ENCODE assay signal across 8 cellular contexts in the genomic region with DNA sequence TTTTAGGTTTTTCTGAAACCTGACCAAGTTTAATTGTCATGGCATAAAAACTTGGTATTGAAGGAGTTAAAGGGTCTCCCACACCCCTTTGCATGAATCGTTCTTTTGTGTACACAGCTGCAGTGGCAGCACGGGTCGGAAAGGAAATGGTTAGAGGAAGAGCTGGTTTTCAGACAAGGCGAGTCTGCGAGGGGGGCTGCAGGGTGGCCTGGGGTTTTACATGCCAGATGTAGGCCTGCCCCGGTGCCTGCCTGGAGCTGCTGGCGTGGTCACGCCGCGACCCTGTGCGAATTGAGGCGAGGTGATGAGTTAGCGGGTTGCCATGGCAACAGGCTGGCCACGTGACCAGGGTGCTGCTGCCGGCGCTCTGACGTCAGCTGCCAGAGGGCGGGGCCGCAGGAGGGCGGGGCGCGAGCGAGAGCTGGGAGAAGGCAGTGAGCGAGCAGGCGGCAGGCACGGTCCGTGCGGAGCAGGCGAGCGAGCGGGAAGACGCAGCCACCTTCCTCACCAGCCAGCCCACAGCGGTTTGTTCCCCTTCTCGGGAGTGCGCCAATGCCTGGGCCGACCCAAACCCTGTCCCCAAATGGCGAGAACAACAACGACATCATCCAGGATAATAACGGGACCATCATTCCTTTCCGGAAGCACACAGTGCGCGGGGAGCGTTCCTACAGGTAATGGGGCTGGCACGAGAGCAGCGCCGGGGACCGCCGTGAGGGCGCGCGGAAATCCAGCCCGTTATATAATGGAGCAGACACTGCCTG. TPM values are rescaled to one million over a fixed set of nuclear protein-coding genes. Genes with fewer than 3 reads are reported as not detected.
A peak's percentile ranks its signal among the peaks of the same experiment; 100 is the strongest.
DNase-seq lines count a peak whose midpoint lies in the region; ATAC-seq and TF ChIP-seq lines count a peak whose summit lies in the region.

Gene MAPRE2, plus strand, starts transcription at position 426 of the 764 bp plus-strand sequence. Its CDS starts 127 bp downstream, at position 553.

- no peaks in the 10 kb centered on the region for H3K27me3 Mint-ChIP-seq in CD8-positive, alpha-beta T cell (ENCODE audit: low read depth)

- intact Hi-C loops in CD8-positive, alpha-beta T cell (cut with DNase I, micrococcal nuclease): loop anchor here (1.0 to 10.0 kb wide), 18 partner anchors 11 to 1788 kb away; partner anchors contain the start of genes GALNT1 (in 2 of the 2), RMP24 (in 2 of the 2), ZNF24 (in 2 of the 2) and KIAA1328 (in 1 of the 2)

- H3K9me3 ChIP-seq in CD8-positive, alpha-beta T cell (ENCODE audit: low read length): no peaks in the 10 kb centered on the region

- peaks cover 15% of the 10 kb centered on the region for H3K36me3 Mint-ChIP-seq in CD8-positive, alpha-beta T cell

- peak; percentile 79 for ATAC-seq in CD8-positive, alpha-beta T cell
- peak; percentile 74 for ATAC-seq in GM19467 (IDR thresholded peaks at IDR 0.05; ENCODE audit: unreplicated experiment)

- H3K27me3 ChIP-seq in CD8-positive, alpha-beta T cell (ENCODE audit: insufficient read depth, low read length): no peaks in the 10 kb centered on the region

- no peaks in the 10 kb centered on the region for H3K9me3 Mint-ChIP-seq in CD8-positive, alpha-beta T cell

- peak within 1 kb of the TSS; percentile 98 for H3K4me3 Mint-ChIP-seq in CD8-positive, alpha-beta T cell

- H3K27ac ChIP-seq in CD8-positive, alpha-beta T cell (ENCODE audit: low read depth, low read length): peak within 1 kb of the TSS; percentile 96

- POLR2A ChIA-PET in CD8-positive, alpha-beta T cell (lab: Charles Lee): interaction anchor here (1.0 to 3.9 kb wide), 12 partner anchors 10 to 932 kb away, joined by 3 to 65 read pairs (median 4); partner anchors contain the start of genes RMP24, ZNF24 and ZNF397

- peaks cover 44% of the 10 kb centered on the region for H3K4me1 Mint-ChIP-seq in CD8-positive, alpha-beta T cell (ENCODE audit: low read depth)

- peak; percentile 99 to 100 (median 99) for DNase-seq in CD8-positive, alpha-beta T cell
- DNase-seq in HS-27A (ENCODE audit: low read depth): peak; percentile 82
- peak; percentile 96 for DNase-seq in NK-92 (lab: John Stamatoyannopoulos, UW; ENCODE audit: unreplicated experiment)
- DNase-seq in activated CD8-positive, alpha-beta memory T cell treated with anti-CD3 and anti-CD28 coated beads for 24 hours: peak; percentile 100
- peak; percentile 98 for DNase-seq in effector CD8-positive, alpha-beta T cell (lab: John Stamatoyannopoulos, UW)
- peak; percentile 98 for DNase-seq in lung microvascular endothelial cell (ENCODE audit: low read depth in 2 of 2)
- DNase-seq in stimulated activated CD4-positive, alpha-beta T cell treated with anti-CD3 and anti-CD28 coated beads, TNF-alpha, amount 100 ng/mL, for 48 hours (ENCODE audit: low read depth in 3 of 3): peak; percentile 96 to 99 (median 98)

- H3K4me3 ChIP-seq in CD8-positive, alpha-beta T cell (ENCODE audit: low read depth, low read length): peak within 1 kb of the TSS; percentile 90

- TF ChIP-seq CTCF in CD8-positive, alpha-beta T cell (IDR thresholded peaks at IDR 0.05): no peak

- peaks cover 42% of the 10 kb centered on the region for H3K4me1 ChIP-seq in CD8-positive, alpha-beta T cell (ENCODE audit: insufficient read depth, low read length)

- H3K36me3 ChIP-seq in CD8-positive, alpha-beta T cell (ENCODE audit: insufficient read depth, low read length): no peaks in the 10 kb centered on the region

- H3K27ac Mint-ChIP-seq in CD8-positive, alpha-beta T cell: peak within 1 kb of the TSS; percentile 96

- CTCF ChIA-PET in CD8-positive, alpha-beta T cell (lab: Charles Lee): interaction anchor here (0.9 to 4.9 kb wide), 4 partner anchors 13 to 192 kb away, joined by 3 to 71 read pairs (median 4); no protein-coding TSS in a partner anchor

RNA-seq across cellular contexts. Expression of gene MAPRE2, which starts in this region (rescaled TPM):
- total RNA-seq in CD8-positive, alpha-beta T cell: 100 to 1,000 TPM; 137 to 145 TPM
- 13.3 and 21.2 TPM in 2 replicates for total RNA-seq in lung microvascular endothelial cell

Comparison
In these comparisons a context has a peak if more than half of its experiments do, and no peak if none do; other contexts are left out.
1. Peak in every context shown above with its lines: DNase-seq, ATAC-seq, H3K4me3 ChIP-seq and H3K27ac ChIP-seq.